15 cellular contexts compared by ENCODE assay signal in genomic region chr21:45306453-45306831, GRCh38. TPM values are rescaled to one million over a fixed set of nuclear protein-coding genes. Genes with fewer than 3 reads are reported as not detected.
A peak's percentile ranks its signal among the peaks of the same experiment; 100 is the strongest.
DNase-seq lines count a peak whose midpoint lies in the region; ATAC-seq and TF ChIP-seq lines count a peak whose summit lies in the region.
"Had no signal": no experiment of that assay in that cellular context is flagged by ENCODE, and none has a peak within 500 bp of the region (broad histone marks: within the 10 kb centered on the region; RNA-seq: fewer than 3 reads in every experiment).

No MANE protein-coding gene starts in this region.

- H3K4me1 ChIP-seq in lung (ENCODE audit: control insufficient read depth in 2 of 2, insufficient read depth in 2 of 2, low read length in 2 of 2) (peaks cover 0 to 26% of the 10 kb centered on the region in 2 donors), gastrocnemius medialis (peaks cover 21 to 34% of the 10 kb centered on the region in 2 donors)

- CTCF ChIA-PET in CD4-positive, alpha-beta T cell (lab: Charles Lee): no interaction called here

- no peaks in the 10 kb centered on the region for H3K27me3 Mint-ChIP-seq in CD4-positive, alpha-beta T cell

- no peak overlapping the region for H3K4me3 Mint-ChIP-seq in CD4-positive, alpha-beta T cell

- H3K9me3 ChIP-seq in CD4-positive, alpha-beta T cell (ENCODE audit: control insufficient read depth, low read length): no peaks in the 10 kb centered on the region
- H3K9me3 ChIP-seq in lung (ENCODE audit: control insufficient read depth in 2 of 2, insufficient read depth in 1 of 2, low read length in 1 of 2): no peaks in the 10 kb centered on the region
- H3K9me3 ChIP-seq in gastrocnemius medialis: no peaks in the 10 kb centered on the region

- TF ChIP-seq CTCF in CD4-positive, alpha-beta T cell (IDR thresholded peaks at IDR 0.05): no peak
- TF ChIP-seq CTCF in lung (IDR thresholded peaks at IDR 0.05; ENCODE audit: control extremely low read depth, extremely low read depth) (no peak), gastrocnemius medialis (IDR thresholded peaks at IDR 0.05 in 4 of 5, conservative IDR thresholded peaks at IDR 0.05 in 1 of 5) (no peak)

- intact Hi-C loops in CD4-positive, alpha-beta T cell (cut with DNase I, micrococcal nuclease): no loop called here
- intact Hi-C loops in gastrocnemius medialis (cut with DNase I; ENCODE audit: low total_unique reads): no loop called here

- no peaks in the 10 kb centered on the region for H3K9me3 Mint-ChIP-seq in CD4-positive, alpha-beta T cell

- no peak for ATAC-seq in CD4-positive, alpha-beta T cell (ENCODE audit: poor library complexity)
- ATAC-seq in lung (ENCODE audit: insufficient read depth, low FRiP score) (no peak), gastrocnemius medialis (no peak), HG02840 (IDR thresholded peaks at IDR 0.05; ENCODE audit: low FRiP score, unreplicated experiment) (no peak)

- no peaks in the 10 kb centered on the region for H3K36me3 Mint-ChIP-seq in CD4-positive, alpha-beta T cell (ENCODE audit: low read depth)

- no peak overlapping the region for H3K27ac ChIP-seq in CD4-positive, alpha-beta T cell (ENCODE audit: low read depth, low read length)
- H3K27ac ChIP-seq in cingulate gyrus (ENCODE audit: low read depth, low read length): peak overlapping the region; percentile 79
- peak overlapping the region; percentile 37 to 43 for H3K27ac ChIP-seq in lung (ENCODE audit: low read depth in 1 of 2, low read length in 1 of 2)
- H3K27ac ChIP-seq in gastrocnemius medialis: peak overlapping the region; percentile 50 to 71 (median 62)
- H3K27ac ChIP-seq: SK-N-MC had no signal

- POLR2A ChIA-PET in CD4-positive, alpha-beta T cell (lab: Charles Lee): interaction anchor here (1.0 kb wide), 1 partner anchor 16 kb away, joined by 3 read pairs; no protein-coding TSS in a partner anchor

- no peak for DNase-seq in CD4-positive, alpha-beta T cell
- DNase-seq in lung (ENCODE audit: low spot score): no peak
- DNase-seq in gastrocnemius medialis: no peak
- no peak for DNase-seq in C1 segment of cervical spinal cord (lab: John Stamatoyannopoulos, UW)
- no peak for DNase-seq in NCI-H1417 (lab: John Stamatoyannopoulos, UW)
- DNase-seq in NCI-H2196 treated with DMSO at 0.1 percent for 48 hours (lab: John Stamatoyannopoulos, UW; ENCODE audit: unreplicated experiment): no peak
- DNase-seq: activated CD4-positive, CD25-positive, alpha-beta regulatory T cell treated with anti-CD3 and anti-CD28 coated beads, Interleukin-2, amount 50 U/mL, for 72 hours; central memory CD4-positive, alpha-beta T cell; DMS79 treated with DMSO at 0.1 percent for 48 hours; KBM-7; NCI-H187 treated with DMSO at 0.1 percent for 48 hours; NCI-H82 had no signal

- peaks cover 29% of the 10 kb centered on the region for H3K4me1 Mint-ChIP-seq in CD4-positive, alpha-beta T cell (ENCODE audit: low read depth)

- H3K36me3 ChIP-seq in lung (ENCODE audit: control insufficient read depth in 2 of 2, insufficient read depth in 2 of 2, low read length in 2 of 2) (no peaks in the 10 kb centered on the region), gastrocnemius medialis (no peaks in the 10 kb centered on the region)

- H3K4me3 ChIP-seq in lung (no peak overlapping the region), gastrocnemius medialis (no peak overlapping the region)
- H3K4me3 ChIP-seq: SK-N-MC had no signal

- no peaks in the 10 kb centered on the region for H3K27me3 ChIP-seq in CD4-positive, alpha-beta T cell (ENCODE audit: control insufficient read depth, insufficient read depth, low read length)
- H3K27me3 ChIP-seq in lung (ENCODE audit: control insufficient read depth, insufficient read depth): no peaks in the 10 kb centered on the region
- peaks cover 16 to 32% (median 18%) of the 10 kb centered on the region in 3 donors for H3K27me3 ChIP-seq in gastrocnemius medialis

- no peak for TF ChIP-seq POLR2A in gastrocnemius medialis (IDR thresholded peaks at IDR 0.05)

- WGBS in lung, 2 donors: 88 to 92% methylated on average over 18 of the region's 18 CpGs

- in situ Hi-C loops in gastrocnemius medialis (cut with MboI; ENCODE audit: low sequenced_read_pairs in 4 of 4): no loop called here

- H3K27ac Mint-ChIP-seq in CD4-positive, alpha-beta T cell: peak overlapping the region; percentile 93

RNA-seq across cellular contexts. Expression of gene POFUT2, which starts 18.7 kb away (rescaled TPM):
- 10 to 100 TPM; 56.6 to 57.2 TPM for total RNA-seq in CD4-positive, alpha-beta T cell
- 10 to 100 TPM; 34.1 to 35.7 TPM for total RNA-seq in lung
- 10 to 100 TPM; 17.9 to 18.1 TPM for polyA plus RNA-seq in lung
- total RNA-seq in gastrocnemius medialis: 10 to 100 TPM in 1 of 4 donors, 1 to 10 TPM in 3; 4.8 to 11.0 (median 5.9) TPM
